Comparison of ENCODE assay signal across 6 cellular contexts in genomic region chr15:40358492-40359353, GRCh38.
DNase-seq lines count a peak whose midpoint lies in the region; ATAC-seq and TF ChIP-seq lines count a peak whose summit lies in the region.

No MANE protein-coding gene starts in this region.

- H3K27me3 ChIP-seq in brain microvascular endothelial cell (replicated peaks), result no peaks in the 10 kb centered on the region
- H3K27me3 ChIP-seq in neuron (ENCODE audit: insufficient read depth, low read length), result peaks cover 38% of the 10 kb centered on the region

- peak; percentile 28 for ATAC-seq in GM18511 (IDR thresholded peaks at IDR 0.05; ENCODE audit: unreplicated experiment)
- no peak for ATAC-seq in HG02981 (IDR thresholded peaks at IDR 0.05; ENCODE audit: unreplicated experiment)

- H3K27ac ChIP-seq in brain microvascular endothelial cell, result no peak overlapping the region

- peak; percentile 13 for TF ChIP-seq CTCF in brain microvascular endothelial cell (IDR thresholded peaks at IDR 0.05; ENCODE audit: low read depth, low read length, missing control alignments)

- H3K36me3 ChIP-seq in brain microvascular endothelial cell (replicated peaks) (no peaks in the 10 kb centered on the region), neuron (ENCODE audit: insufficient read depth, low read length) (no peaks in the 10 kb centered on the region)

- DNase-seq in brain microvascular endothelial cell (no peak), superior temporal gyrus (ENCODE audit: extremely low spot score) (no peak)

- TF ChIP-seq RAD21 in Ishikawa (IDR thresholded peaks at IDR 0.05; ENCODE audit: low read depth), result no peak

- TF ChIP-seq EP300 in Ishikawa (IDR thresholded peaks at IDR 0.05; ENCODE audit: borderline replicate concordance), result no peak; the same call in 1 of the 2 replicates

- in situ Hi-C loops in brain microvascular endothelial cell (cut with HindIII; ENCODE audit: low pct_ligation_motif_present, low sequenced_read_pairs), result no loop called here

- H3K4me3 ChIP-seq in brain microvascular endothelial cell (ENCODE audit: low read depth, low read length) (peak overlapping the region; percentile 55), neuron (ENCODE audit: low read length) (peak overlapping the region; percentile 58)

- H3K4me1 ChIP-seq in neuron (ENCODE audit: insufficient read depth, low read length), result peaks cover 13% of the 10 kb centered on the region

- no peaks in the 10 kb centered on the region for H3K9me3 ChIP-seq in neuron (ENCODE audit: low read length)

- peak overlapping the region; percentile 96 for H2AFZ ChIP-seq in neuron (ENCODE audit: low read depth, low read length)

TF ChIP-seq in Ishikawa, 13 proteins besides CTCF, POLR2A, EP300 and RAD21:
- TF ChIP-seq CEBPB (IDR thresholded peaks at IDR 0.05) (0 out of 2 replicates have a peak, but pooled peaks have one; percentile 6), YY1 (IDR thresholded peaks at IDR 0.05; ENCODE audit: low read depth) (no peak), TAF1 (IDR thresholded peaks at IDR 0.05; ENCODE audit: low read depth) (no peak)
